In the genomic region with DNA sequence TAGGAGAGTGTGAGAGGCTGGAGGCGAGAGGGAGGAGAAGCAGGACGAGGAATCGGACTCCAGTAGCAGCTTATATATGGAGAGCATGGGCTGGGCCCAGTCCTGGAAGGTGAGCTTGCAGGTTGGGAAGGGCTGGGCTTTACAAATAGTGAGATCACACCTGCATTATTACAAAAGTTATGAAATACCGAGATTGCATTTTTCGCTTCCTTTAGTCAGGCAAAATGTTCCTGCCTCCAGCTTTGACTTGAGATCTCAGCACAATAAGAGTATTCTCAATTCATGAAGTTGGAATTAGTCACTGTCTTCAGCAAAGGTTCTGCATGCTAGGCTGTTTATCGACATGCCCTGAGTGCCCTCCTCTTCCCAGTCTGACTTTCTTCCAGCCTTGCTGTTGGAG, we compare ENCODE assay signal across 18 cellular contexts. TPM values are rescaled to one million over a fixed set of nuclear protein-coding genes. Genes with fewer than 3 reads are reported as not detected.
DNase-seq lines count a peak whose midpoint lies in the region; ATAC-seq and TF ChIP-seq lines count a peak whose summit lies in the region.
"Had no signal": no experiment of that assay in that cellular context is flagged by ENCODE, and none has a peak within 500 bp of the region (broad histone marks: within the 10 kb centered on the region; RNA-seq: fewer than 3 reads in every experiment).

A gene (minus strand): TSS at position 46 of the 400 bp plus-strand sequence. CDS start 68 bp downstream, outside the sequence.

- no peak within 1 kb of the TSS for H3K4me3 Mint-ChIP-seq in activated naive CD4-positive, alpha-beta T cell treated with anti-CD3 and anti-CD28 coated beads, Interleukin-2, amount 10 ng/mL, durations not matched to agents 7 days and 5 days
- H3K4me3 Mint-ChIP-seq: B cell; CD4-positive, alpha-beta memory T cell had no signal

- peaks cover 34% of the 10 kb centered on the region for H3K4me1 ChIP-seq in RWPE2 (ENCODE audit: insufficient read depth, poor library complexity, severe bottlenecking)
- H3K4me1 ChIP-seq: Peyer's patch had no signal

- H3K36me3 ChIP-seq in RWPE2 (ENCODE audit: low read depth): no peaks in the 10 kb centered on the region
- H3K36me3 ChIP-seq: Peyer's patch had no signal

- peaks cover 30% of the 10 kb centered on the region for H3K27me3 Mint-ChIP-seq in activated naive CD4-positive, alpha-beta T cell treated with anti-CD3 and anti-CD28 coated beads, Interleukin-2, amount 10 ng/mL, durations not matched to agents 7 days and 5 days

- no peaks in the 10 kb centered on the region for H3K27me3 ChIP-seq in RWPE2 (ENCODE audit: insufficient read depth, poor library complexity, severe bottlenecking)
- H3K27me3 ChIP-seq: Peyer's patch had no signal

- no peaks in the 10 kb centered on the region for H3K4me1 Mint-ChIP-seq in activated naive CD4-positive, alpha-beta T cell treated with anti-CD3 and anti-CD28 coated beads, Interleukin-2, amount 10 ng/mL, durations not matched to agents 7 days and 5 days

- peak; percentile 92 for ATAC-seq in RWPE2 (ENCODE audit: low read depth)
- ATAC-seq in omental fat pad (ENCODE audit: low FRiP score): no peak

- H3K9me3 ChIP-seq in RWPE2 (ENCODE audit: severe bottlenecking): no peaks in the 10 kb centered on the region
- H3K9me3 ChIP-seq: Peyer's patch had no signal

- no peak for TF ChIP-seq CTCF in RWPE2 (IDR thresholded peaks at IDR 0.05; ENCODE audit: poor library complexity, severe bottlenecking)
- no peak for TF ChIP-seq CTCF in omental fat pad (IDR thresholded peaks at IDR 0.05)

- H3K36me3 Mint-ChIP-seq in activated naive CD4-positive, alpha-beta T cell treated with anti-CD3 and anti-CD28 coated beads, Interleukin-2, amount 10 ng/mL, durations not matched to agents 7 days and 5 days: no peaks in the 10 kb centered on the region
- H3K36me3 Mint-ChIP-seq: CD4-positive, alpha-beta memory T cell had no signal

- no peak within 1 kb of the TSS for H3K27ac Mint-ChIP-seq in activated naive CD4-positive, alpha-beta T cell treated with anti-CD3 and anti-CD28 coated beads, Interleukin-2, amount 10 ng/mL, durations not matched to agents 7 days and 5 days
- H3K27ac Mint-ChIP-seq: B cell; CD4-positive, alpha-beta memory T cell had no signal

- H3K9me3 Mint-ChIP-seq in activated naive CD4-positive, alpha-beta T cell treated with anti-CD3 and anti-CD28 coated beads, Interleukin-2, amount 10 ng/mL, durations not matched to agents 7 days and 5 days: no peaks in the 10 kb centered on the region
- H3K9me3 Mint-ChIP-seq: CD4-positive, alpha-beta memory T cell had no signal

- H3K27ac ChIP-seq in RWPE2 (ENCODE audit: poor library complexity, severe bottlenecking): peak within 1 kb of the TSS; percentile 83
- H3K27ac ChIP-seq in epithelial cell of prostate: peak within 1 kb of the TSS; percentile 87
- H3K27ac ChIP-seq: Peyer's patch had no signal

- DNase-seq in RWPE2 (ENCODE audit: low spot score): no peak
- peak; percentile 72 for DNase-seq in epithelial cell of prostate (ENCODE audit: low read depth, low spot score)
- peak; percentile 12 for DNase-seq in medulla oblongata (ENCODE audit: extremely low spot score)
- no peak for DNase-seq in UCSD-AML1 (lab: John Stamatoyannopoulos, UW; ENCODE audit: unreplicated experiment)
- no peak for DNase-seq in activated naive CD4-positive, alpha-beta T cell treated with anti-CD3 and anti-CD28 coated beads, Interleukin-2, amount 10 ng/mL, durations not matched to agents 7 days and 5 days
- no peak for DNase-seq in activated effector memory CD4-positive, alpha-beta T cell treated with anti-CD3 and anti-CD28 coated beads, Interleukin-2, amount 50 U/mL, for 16 hours
- DNase-seq in omental fat pad (ENCODE audit: low spot score): no peak
- DNase-seq: CD4-positive, alpha-beta memory T cell; DND-41; GDM1; KG1; NCI-H1092 treated with DMSO at 0.1 percent for 48 hours; NCI-H1694; NCI-H446; NCI-H748 treated with DMSO at 0.1 percent for 48 hours; Peyer's patch had no signal

- CTCF ChIA-PET in activated naive CD4-positive, alpha-beta T cell treated with anti-CD3 and anti-CD28 coated beads, Interleukin-2, amount 10 ng/mL, durations not matched to agents 7 days and 5 days (lab: Charles Lee): no interaction called here

- no peak within 1 kb of the TSS for H3K4me3 ChIP-seq in RWPE2 (ENCODE audit: severe bottlenecking)
- H3K4me3 ChIP-seq: Peyer's patch had no signal

RNA-seq across cellular contexts. Expression of the gene that starts here (rescaled TPM):
- total RNA-seq in omental fat pad: under 1 TPM in 2 of 4 donors, not detected in 2; 0.24 to 0.46 TPM
- total RNA-seq: B cell; CD4-positive, alpha-beta memory T cell; M059J; Peyer's patch had no signal

Comparison
In these comparisons a context has a peak if more than half of its experiments do, and no peak if none do; other contexts are left out.
1. DNase-seq: peak in epithelial cell of prostate (single experiment) and medulla oblongata (single experiment); none in RWPE2 (single experiment), UCSD-AML1 (single experiment), activated naive CD4-positive, alpha-beta T cell treated with anti-CD3 and anti-CD28 coated beads, Interleukin-2, amount 10 ng/mL, durations not matched to agents 7 days and 5 days (single experiment), activated effector memory CD4-positive, alpha-beta T cell treated with anti-CD3 and anti-CD28 coated beads, Interleukin-2, amount 50 U/mL, for 16 hours (single experiment) and omental fat pad (single experiment).